ENCODE assay signal across 8 cellular contexts in the genomic region with DNA sequence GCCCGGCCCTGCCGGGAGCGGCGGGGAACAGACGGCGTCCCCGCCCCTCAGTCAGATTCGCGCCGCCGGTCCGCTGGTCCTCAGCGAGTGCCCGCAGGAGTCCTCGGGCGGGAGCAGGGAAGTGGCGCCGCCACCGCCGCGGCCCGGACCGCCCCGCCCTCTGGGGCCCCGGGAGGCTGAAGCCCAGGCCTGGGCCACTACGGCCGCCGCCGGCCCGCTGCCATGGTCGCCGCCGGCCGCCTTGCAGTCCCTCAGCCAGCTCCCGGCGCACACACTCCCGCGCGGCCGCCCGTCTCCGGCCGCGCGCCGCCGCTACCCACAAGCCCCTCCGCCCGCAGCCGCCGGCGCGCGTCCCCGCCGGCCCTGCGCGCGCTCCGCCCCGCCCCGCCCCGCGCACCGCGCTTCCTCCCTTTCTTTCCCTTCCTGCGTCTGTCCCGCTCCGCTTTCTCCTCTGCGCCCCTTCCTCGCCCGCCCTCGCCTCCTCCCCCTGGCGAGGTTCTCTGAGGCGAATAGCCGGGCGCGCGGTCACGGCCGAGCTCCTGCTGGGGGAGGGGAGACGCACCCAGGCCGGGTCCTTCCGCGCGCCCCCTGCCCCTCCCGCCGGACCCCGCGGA. TPM values are rescaled to one million over a fixed set of nuclear protein-coding genes. Genes with fewer than 3 reads are reported as not detected.
A peak's percentile ranks its signal among the peaks of the same experiment; 100 is the strongest.
DNase-seq lines count a peak whose midpoint lies in the region; ATAC-seq and TF ChIP-seq lines count a peak whose summit lies in the region.

Gene ROCK2 (minus strand): TSS at position 295 of the 614 bp plus-strand sequence. CDS start 500 bp downstream, outside the sequence.

- no peak for TF ChIP-seq CTCF in GM12864 (IDR thresholded peaks at IDR 0.05; ENCODE audit: low read depth, low read length, missing control alignments)
- TF ChIP-seq CTCF in left ventricle myocardium inferior (IDR thresholded peaks at IDR 0.05; ENCODE audit: borderline replicate concordance) = no peak
- no peak for TF ChIP-seq CTCF in psoas muscle (IDR thresholded peaks at IDR 0.05)
- no peak for TF ChIP-seq CTCF in uterus (IDR thresholded peaks at IDR 0.05)

- TF ChIP-seq POLR2A in uterus (IDR thresholded peaks at IDR 0.05) = peak; percentile 42 to 89

- 0 to 2% (median 1%) methylated on average over 5 to 90 of the region's 90 CpGs for WGBS in psoas muscle, 3 donors

- DNase-seq in GM12864 (ENCODE audit: low read depth) (no peak), NCI-H1105 treated with DMSO at 0.1 percent for 48 hours (lab: John Stamatoyannopoulos, UW) (peak; percentile 57), amygdala (lab: John Stamatoyannopoulos, UW) (peak in 55 of 56 donors; percentile 20 to 87 (median 72)), left ventricle myocardium inferior (peak; percentile 91), psoas muscle (peak; percentile 90 to 93), uterus (peak; percentile 87 to 91)

- H3K27ac ChIP-seq in left ventricle myocardium inferior (replicated peaks) (peak within 1 kb of the TSS; percentile 100), psoas muscle (peak within 1 kb of the TSS; percentile 98), uterus (peak within 1 kb of the TSS; percentile 97 to 100)

- intact Hi-C loops in T-helper 1 cell treated with Interleukin-12 subunit alpha and Interleukin-12 subunit beta and Interleukin-4 antibody, amounts not matched to agents 30 ng/mL and 1 ng/mL, for 36 hours (cut with micrococcal nuclease) = loop anchor here (2.0 to 10.0 kb wide), 4 partner anchors 110 to 1370 kb away; partner anchors contain the start of genes PDIA6 and TRIB2
- intact Hi-C loops in left ventricle myocardium inferior (cut with micrococcal nuclease) (loop anchor here (5.0 to 10.0 kb wide), 3 partner anchors 50 to 107 kb away; no protein-coding TSS in a partner anchor), psoas muscle (cut with DNase I) (loop anchor here in 1 of 2 donors (5.0 kb wide), 3 partner anchors 57 to 107 kb away; no protein-coding TSS in a partner anchor), uterus (cut with DNase I; ENCODE audit: low total_unique reads) (no loop called here)

- ATAC-seq in HG02610 (IDR thresholded peaks at IDR 0.05; ENCODE audit: unreplicated experiment) (peak; percentile 63), psoas muscle (peak; percentile 72 to 82 (median 76))

- H3K9me3 ChIP-seq in left ventricle myocardium inferior (replicated peaks) = no peaks in the 10 kb centered on the region
- no peaks in the 10 kb centered on the region for H3K9me3 ChIP-seq in psoas muscle
- no peaks in the 10 kb centered on the region for H3K9me3 ChIP-seq in uterus

- H3K4me1 ChIP-seq in left ventricle myocardium inferior (peaks cover 66% of the 10 kb centered on the region), psoas muscle (peaks cover 29% of the 10 kb centered on the region), uterus (no peaks in the 10 kb centered on the region)

- H3K27me3 ChIP-seq in left ventricle myocardium inferior (ENCODE audit: low read depth) (no peaks in the 10 kb centered on the region), psoas muscle (ENCODE audit: insufficient read depth in 3 of 3, low read length in 2 of 3) (no peaks in the 10 kb centered on the region), uterus (no peaks in the 10 kb centered on the region)

- H3K4me3 ChIP-seq in GM12864 (ENCODE audit: low read depth, low read length) (peak within 1 kb of the TSS; percentile 96), left ventricle myocardium inferior (peak within 1 kb of the TSS; percentile 98), psoas muscle (peak within 1 kb of the TSS; percentile 96), uterus (peak within 1 kb of the TSS; percentile 58 to 98)

- H3K36me3 ChIP-seq in left ventricle myocardium inferior (no peaks in the 10 kb centered on the region), psoas muscle (ENCODE audit: insufficient read depth in 1 of 2, low read depth in 1 of 2) (no peaks in the 10 kb centered on the region), uterus (no peaks in the 10 kb centered on the region)

RNA-seq across cellular contexts. Expression of gene ROCK2, which starts in this region (rescaled TPM):
- total RNA-seq in T-helper 1 cell treated with Interleukin-12 subunit alpha and Interleukin-12 subunit beta and Interleukin-4 antibody, amounts not matched to agents 30 ng/mL and 1 ng/mL, for 36 hours = 18.8 and 19.3 TPM in 2 replicates
- total RNA-seq in left ventricle myocardium inferior (30.2 TPM), psoas muscle (10 to 100 TPM; 59.9 to 80.1 (median 62.4) TPM), uterus (100 to 1,000 TPM in 3 of 4 donors, 10 to 100 TPM in 1; 78.5 to 143 (median 122) TPM)
- polyA plus RNA-seq in psoas muscle = 10 to 100 TPM; 12.1 to 84.4 (median 25.8) TPM
